In genomic region chr19:1098177-1099051, GRCh38 we compare ENCODE assay signal across 1 cellular context.
TF ChIP-seq lines count a peak whose summit lies in the region.

No MANE protein-coding gene starts in this region.

TF ChIP-seq in HepG2, 621 proteins besides CTCF, POLR2A, EP300 and RAD21 (continued from another document and continues in another):
- TF ChIP-seq LRRFIP1 (CRISPR knock-in tag; conservative IDR thresholded peaks at IDR 0.05), result no peak
- TF ChIP-seq RARA (CRISPR knock-in tag; IDR thresholded peaks at IDR 0.05), result peak; percentile 70
- no peak for TF ChIP-seq ZNF407 (CRISPR knock-in tag; IDR thresholded peaks at IDR 0.05; ENCODE audit: not compliant biosample characterization)
- no peak for TF ChIP-seq GPN1 (CRISPR knock-in tag; IDR thresholded peaks at IDR 0.05; ENCODE audit: borderline replicate concordance)
- no peak for TF ChIP-seq ZNF713 (CRISPR knock-in tag; IDR thresholded peaks at IDR 0.05)
- no peak for TF ChIP-seq ZNF766 (CRISPR knock-in tag; IDR thresholded peaks at IDR 0.05; ENCODE audit: borderline replicate concordance)
- TF ChIP-seq NR2C2 (CRISPR knock-in tag; IDR thresholded peaks at IDR 0.05; ENCODE audit: borderline replicate concordance), result peak; percentile 49
- TF ChIP-seq CBFB (CRISPR knock-in tag; IDR thresholded peaks at IDR 0.05), result no peak; the same call in none of the 2 replicates
- TF ChIP-seq FUBP1 (CRISPR knock-in tag; IDR thresholded peaks at IDR 0.05; ENCODE audit: borderline replicate concordance), result no peak
- TF ChIP-seq ZNF558 (CRISPR knock-in tag; IDR thresholded peaks at IDR 0.05; ENCODE audit: borderline replicate concordance), result 0 out of 2 replicates have a peak, but pooled peaks have one; percentile 11
- peak; percentile 53; the same call in 1 of the 2 replicates for TF ChIP-seq ZNF605 (CRISPR knock-in tag; IDR thresholded peaks at IDR 0.05)
- peak; percentile 98 for TF ChIP-seq MAX (IDR thresholded peaks at IDR 0.05)
- peak; percentile 71 for TF ChIP-seq ZNF501 (CRISPR knock-in tag; IDR thresholded peaks at IDR 0.05)
- TF ChIP-seq ZNF839 (CRISPR knock-in tag; IDR thresholded peaks at IDR 0.05; ENCODE audit: borderline replicate concordance), result no peak
- no peak for TF ChIP-seq SP5 (CRISPR knock-in tag; IDR thresholded peaks at IDR 0.05; ENCODE audit: borderline replicate concordance, low read depth)
- no peak for TF ChIP-seq JDP2 (CRISPR knock-in tag; IDR thresholded peaks at IDR 0.05; ENCODE audit: borderline replicate concordance)
- no peak for TF ChIP-seq NCOA5 (CRISPR knock-in tag; IDR thresholded peaks at IDR 0.05)
- no peak for TF ChIP-seq EHMT2 (IDR thresholded peaks at IDR 0.05; ENCODE audit: borderline replicate concordance, low read depth, low read length)
- no peak for TF ChIP-seq YEATS4 (CRISPR knock-in tag; IDR thresholded peaks at IDR 0.05; ENCODE audit: borderline replicate concordance)
- no peak for TF ChIP-seq GMEB2 (CRISPR knock-in tag; IDR thresholded peaks at IDR 0.05; ENCODE audit: low read depth)
- TF ChIP-seq ZNF256 (CRISPR knock-in tag; conservative IDR thresholded peaks at IDR 0.05), result no peak
- TF ChIP-seq RBM22 (optimal IDR thresholded peaks at IDR 0.05; ENCODE audit: low read length), result peak; percentile 40
- TF ChIP-seq MBNL3 (CRISPR knock-in tag; conservative IDR thresholded peaks at IDR 0.05), result no peak
- no peak for TF ChIP-seq PRDM4 (CRISPR knock-in tag; IDR thresholded peaks at IDR 0.05; ENCODE audit: borderline replicate concordance)
- peak; percentile 79 for TF ChIP-seq SPEN (CRISPR knock-in tag; IDR thresholded peaks at IDR 0.05; ENCODE audit: low read depth)
- peak; percentile 97 for TF ChIP-seq PITX1 (CRISPR knock-in tag; IDR thresholded peaks at IDR 0.05)
- TF ChIP-seq MAFG (CRISPR knock-in tag; IDR thresholded peaks at IDR 0.05), result no peak
- TF ChIP-seq ZBTB8A (CRISPR knock-in tag; IDR thresholded peaks at IDR 0.05; ENCODE audit: borderline replicate concordance, low read depth), result no peak; the same call in 1 of the 2 replicates
- TF ChIP-seq ZNF746 (CRISPR knock-in tag; IDR thresholded peaks at IDR 0.05), result peak; percentile 96
- no peak; the same call in 1 of the 2 replicates for TF ChIP-seq RFX5 (IDR thresholded peaks at IDR 0.05; ENCODE audit: low read depth, low read length)
- TF ChIP-seq IRF9 (CRISPR knock-in tag; IDR thresholded peaks at IDR 0.05; ENCODE audit: borderline replicate concordance), result no peak
- TF ChIP-seq CEBPG (CRISPR knock-in tag; IDR thresholded peaks at IDR 0.05), result no peak
- peak; percentile 32 for TF ChIP-seq ZNF350 (CRISPR knock-in tag; IDR thresholded peaks at IDR 0.05; ENCODE audit: borderline replicate concordance, low read depth)
- no peak for TF ChIP-seq ZNF784 (CRISPR knock-in tag; IDR thresholded peaks at IDR 0.05; ENCODE audit: borderline replicate concordance)
- TF ChIP-seq SATB2 (CRISPR knock-in tag; IDR thresholded peaks at IDR 0.05), result no peak
- TF ChIP-seq ZBTB3 (CRISPR knock-in tag; IDR thresholded peaks at IDR 0.05; ENCODE audit: borderline replicate concordance, low read depth), result peak; percentile 43; the same call in 1 of the 2 replicates
